ENCODE assay signal across 8 cellular contexts in the genomic region with DNA sequence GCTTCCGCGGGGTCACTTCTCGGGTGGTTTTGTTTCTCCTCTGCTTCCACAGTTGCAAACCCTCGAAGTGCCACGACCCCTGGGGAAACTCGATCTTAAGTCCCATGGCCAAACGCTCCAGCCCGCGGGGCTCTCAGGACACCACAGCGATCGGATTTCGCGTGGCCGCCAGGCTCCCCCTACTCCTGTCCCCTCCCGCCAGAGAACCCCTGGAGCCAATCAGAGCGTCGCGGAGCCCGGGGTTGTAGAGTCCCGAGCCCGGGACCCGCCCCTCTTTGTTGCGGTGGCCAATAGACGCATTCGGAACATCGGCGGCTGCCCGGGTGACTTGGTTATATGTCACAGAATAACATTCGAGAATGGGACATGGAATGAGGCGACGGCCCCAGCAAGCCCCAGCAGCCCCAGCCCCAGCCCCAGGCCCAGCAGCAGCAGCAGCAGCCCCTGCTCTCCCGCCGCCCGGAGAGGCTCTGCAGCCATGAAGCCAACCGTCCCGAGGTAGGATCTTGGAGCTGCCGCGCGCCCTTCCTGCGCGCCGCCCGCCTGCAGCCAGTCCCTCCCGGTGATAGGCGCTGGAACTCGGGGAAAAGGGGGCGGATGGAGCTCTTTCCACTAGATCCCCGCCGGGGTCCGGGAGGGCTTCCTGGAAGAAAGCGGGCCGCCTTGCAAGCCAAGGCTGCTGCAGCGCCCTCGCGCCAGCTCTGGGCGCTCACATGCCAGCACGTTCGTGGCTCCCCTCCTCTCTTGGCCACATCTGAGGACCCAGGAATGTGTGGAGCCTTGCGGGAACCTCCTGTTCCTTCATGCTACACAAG. TPM values are rescaled to one million over a fixed set of nuclear protein-coding genes. Genes with fewer than 3 reads are reported as not detected.
DNase-seq lines count a peak whose midpoint lies in the region; ATAC-seq and TF ChIP-seq lines count a peak whose summit lies in the region.

Gene VASH2 (plus strand): TSS at position 299 of the 815 bp plus-strand sequence. CDS start 1,002 bp downstream, outside the sequence.

- BruUV-seq in Caco-2 (replicated peaks; lab: Mats Ljungman, UMichigan): no TSS peak

- intact Hi-C loops in Caco-2 (cut with micrococcal nuclease; ENCODE audit: unreplicated experiment): no loop called here

- TF ChIP-seq CTCF in Caco-2 (IDR thresholded peaks at IDR 0.05; ENCODE audit: insufficient read depth in 1 of 2, low read depth in 1 of 2, low read length in 1 of 2, severe bottlenecking in 1 of 2, unreplicated experiment in 1 of 2) (no peak), fibroblast of the aortic adventitia (IDR thresholded peaks at IDR 0.05; ENCODE audit: insufficient read depth, low read length) (peak; percentile 8), nephron (IDR thresholded peaks at IDR 0.05; ENCODE audit: unreplicated experiment in 3 of 3) (no peak)

- H3K36me3 Mint-ChIP-seq in Caco-2 (ENCODE audit: insufficient read depth, unreplicated experiment) (peaks cover 7% of the 10 kb centered on the region), nephron (ENCODE audit: low read depth) (peaks cover 21% of the 10 kb centered on the region)

- no peaks in the 10 kb centered on the region for H3K4me1 Mint-ChIP-seq in Caco-2 (ENCODE audit: low read depth, unreplicated experiment)
- H3K4me1 Mint-ChIP-seq in nephron: peaks cover 58% of the 10 kb centered on the region

- H3K9me3 Mint-ChIP-seq in Caco-2 (ENCODE audit: unreplicated experiment): no peaks in the 10 kb centered on the region
- no peaks in the 10 kb centered on the region for H3K9me3 Mint-ChIP-seq in nephron

- no peaks in the 10 kb centered on the region for H3K36me3 ChIP-seq in Caco-2 (ENCODE audit: control insufficient read depth, insufficient read depth, low read length)
- no peaks in the 10 kb centered on the region for H3K36me3 ChIP-seq in stomach smooth muscle (ENCODE audit: control insufficient read depth in 2 of 2, insufficient read depth in 2 of 2, low read length in 2 of 2)

- POLR2A ChIA-PET in Caco-2 (lab: Charles Lee): interaction anchor here (0.7 to 0.8 kb wide), 4 partner anchors 48 to 635 kb away, joined by 3 to 9 read pairs (median 6); partner anchors contain the start of gene ATF3

- H3K27ac Mint-ChIP-seq in Caco-2 (ENCODE audit: unreplicated experiment) (peak within 1 kb of the TSS; percentile 48), nephron (peak within 1 kb of the TSS; percentile 37 to 91 (median 91))

- peak; percentile 88 to 90 for DNase-seq in Caco-2
- peak; percentile 52 for DNase-seq in NOMO-1 treated with dmso at 0.1 percent for 144 hours (lab: John Stamatoyannopoulos, UW; ENCODE audit: unreplicated experiment)
- DNase-seq in activated T-cell treated with anti-CD3 and anti-CD28 coated beads, Interleukin-2, amount 50 U/mL, for 48 hours: peak; percentile 76 to 77
- peak; percentile 56 for DNase-seq in fibroblast of the aortic adventitia (ENCODE audit: low read depth)

- H3K4me1 ChIP-seq in Caco-2: no peaks in the 10 kb centered on the region
- H3K4me1 ChIP-seq in stomach smooth muscle (ENCODE audit: control insufficient read depth, insufficient read depth, low read length): peaks cover 24% of the 10 kb centered on the region

- H3K4me3 Mint-ChIP-seq in Caco-2 (ENCODE audit: unreplicated experiment) (peak within 1 kb of the TSS; percentile 84), nephron (peak within 1 kb of the TSS; percentile 91 to 96 (median 96))

- H3K27ac ChIP-seq in stomach smooth muscle (ENCODE audit: low read length): no peak within 1 kb of the TSS

- H3K27me3 Mint-ChIP-seq in Caco-2 (ENCODE audit: insufficient read depth, unreplicated experiment) (peaks cover 4% of the 10 kb centered on the region), nephron (ENCODE audit: low read depth) (peaks cover 6% of the 10 kb centered on the region)

- no peaks in the 10 kb centered on the region for H3K9me3 ChIP-seq in Caco-2
- no peaks in the 10 kb centered on the region for H3K9me3 ChIP-seq in stomach smooth muscle (ENCODE audit: control insufficient read depth in 2 of 2, low read length in 2 of 2)

- H3K9ac ChIP-seq in stomach smooth muscle (ENCODE audit: low read length in 2 of 2): no peak within 1 kb of the TSS

- CTCF ChIA-PET in Caco-2 (lab: Charles Lee): interaction anchor here (0.6 to 1.3 kb wide), 3 partner anchors 142 to 285 kb away, joined by 3 to 5 read pairs (median 3); no protein-coding TSS in a partner anchor

- peak; percentile 96 for ATAC-seq in GM19455 (IDR thresholded peaks at IDR 0.05; ENCODE audit: unreplicated experiment)
- ATAC-seq in HG03575 (IDR thresholded peaks at IDR 0.05; ENCODE audit: extremely low read depth, insufficient number of reproducible peaks, low FRiP score, unreplicated experiment): peak; percentile 56

- H3K27me3 ChIP-seq in Caco-2 (replicated peaks; ENCODE audit: control insufficient read depth, insufficient read depth, low read length): no peaks in the 10 kb centered on the region
- H3K27me3 ChIP-seq in stomach smooth muscle (ENCODE audit: control insufficient read depth in 1 of 2, insufficient read depth in 2 of 2, low read length in 2 of 2): peaks cover 7 to 17% of the 10 kb centered on the region in 2 donors

- H3K4me3 ChIP-seq in Caco-2 (ENCODE audit: low read depth, low read length) (peak within 1 kb of the TSS; percentile 49), fibroblast of the aortic adventitia (ENCODE audit: low read depth, low read length) (peak within 1 kb of the TSS; percentile 64), stomach smooth muscle (ENCODE audit: low read length in 2 of 2) (peak within 1 kb of the TSS; percentile 79)

RNA-seq across cellular contexts. Expression of gene VASH2, which starts in this region (rescaled TPM):
- 2.9 and 3.2 TPM in 2 replicates for total RNA-seq in Caco-2 (2022)
- total RNA-seq in fibroblast of the aortic adventitia (ENCODE audit: low replicate concordance): 0.90 and 3.3 TPM in 2 replicates
